In the genomic region with DNA sequence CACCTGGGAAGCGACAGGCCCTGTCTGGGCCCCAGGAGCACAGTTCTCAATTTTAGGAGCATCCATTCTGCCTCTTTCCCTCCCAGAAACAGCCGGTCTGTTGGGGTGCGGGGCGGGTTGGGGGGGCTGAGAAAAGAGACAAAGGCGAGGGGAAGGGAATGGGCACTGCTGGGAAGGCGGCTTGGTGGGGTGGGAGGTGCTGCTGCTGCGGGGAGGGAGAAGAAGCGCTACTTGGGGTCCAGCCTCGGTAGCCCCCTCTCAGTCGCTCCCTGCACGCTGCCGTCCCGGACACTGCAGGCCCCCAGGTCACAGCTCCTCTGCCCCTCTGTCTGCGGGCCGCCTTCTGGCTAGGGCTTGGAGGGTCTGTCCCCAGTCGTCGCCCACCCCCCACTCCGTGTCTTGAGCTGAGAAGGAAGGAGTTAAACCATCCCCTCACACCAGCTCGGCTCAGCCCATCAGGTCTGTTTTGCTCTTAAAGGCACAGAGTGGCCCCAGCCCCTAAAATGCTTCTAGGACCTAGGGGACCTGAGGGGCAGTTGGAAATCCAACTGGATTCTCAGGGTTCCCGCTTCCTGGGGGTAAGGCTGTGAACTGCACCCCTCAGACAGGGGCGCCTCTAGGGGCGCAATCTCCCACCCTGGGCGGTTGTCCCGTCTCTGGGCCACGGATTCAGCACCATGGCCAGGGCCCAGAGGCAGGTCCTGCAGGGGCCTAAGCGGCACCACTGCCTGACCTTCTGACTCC, we compare ENCODE assay signal across 1 cellular context.
TF ChIP-seq lines count a peak whose summit lies in the region.

No MANE protein-coding gene starts in this region.

TF ChIP-seq in HepG2, 621 proteins besides CTCF, POLR2A, EP300 and RAD21 (continued from another document and continues in another):
- TF ChIP-seq SIN3B (IDR thresholded peaks at IDR 0.05; ENCODE audit: low read length) (no peak), MZF1 (CRISPR knock-in tag; IDR thresholded peaks at IDR 0.05; ENCODE audit: borderline replicate concordance) (no peak), MYNN (CRISPR knock-in tag; IDR thresholded peaks at IDR 0.05; ENCODE audit: low read depth) (peak; percentile 98), NCOA2 (CRISPR knock-in tag; IDR thresholded peaks at IDR 0.05) (peak; percentile 86), IKZF1 (IDR thresholded peaks at IDR 0.05) (no peak), ZNF616 (CRISPR knock-in tag; IDR thresholded peaks at IDR 0.05; ENCODE audit: low read depth) (peak; percentile 95; the same call in 1 of the 2 replicates), NR2F2 (IDR thresholded peaks at IDR 0.05; ENCODE audit: borderline replicate concordance, low read depth) (no peak), ZBTB40 (IDR thresholded peaks at IDR 0.05) (no peak), ZBTB40 (CRISPR knock-in tag; IDR thresholded peaks at IDR 0.05) (peak; percentile 89), ZFP36L1 (CRISPR knock-in tag; IDR thresholded peaks at IDR 0.05) (no peak), HOXD1 (CRISPR knock-in tag; IDR thresholded peaks at IDR 0.05) (peak; percentile 98), MED8 (CRISPR knock-in tag; IDR thresholded peaks at IDR 0.05; ENCODE audit: insufficient replicate concordance) (no peak), ZBTB26 (CRISPR knock-in tag; IDR thresholded peaks at IDR 0.05; ENCODE audit: borderline replicate concordance) (peak; percentile 97), ZNF441 (CRISPR knock-in tag; IDR thresholded peaks at IDR 0.05; ENCODE audit: borderline replicate concordance) (peak; percentile 96), PTBP1 (IDR thresholded peaks at IDR 0.05; ENCODE audit: low read depth, low read length, poor library complexity, severe bottlenecking) (no peak), FOXP1 (IDR thresholded peaks at IDR 0.05) (no peak), FOXP1 (CRISPR knock-in tag; IDR thresholded peaks at IDR 0.05) (0 out of 2 replicates have a peak, but pooled peaks have one; percentile 24), ZNF367 (CRISPR knock-in tag; IDR thresholded peaks at IDR 0.05; ENCODE audit: borderline replicate concordance) (peak; percentile 98; the same call in 1 of the 2 replicates), EZH2 (conservative IDR thresholded peaks at IDR 0.05; ENCODE audit: low read depth, low read length) (no peak), RNF2 (conservative IDR thresholded peaks at IDR 0.05; ENCODE audit: low read depth) (no peak), TEF (CRISPR knock-in tag; IDR thresholded peaks at IDR 0.05) (peak; percentile 98), IRF2 (CRISPR knock-in tag; IDR thresholded peaks at IDR 0.05) (peak; percentile 95), GABPB1 (CRISPR knock-in tag; IDR thresholded peaks at IDR 0.05) (peak; percentile 62), RBM39 (IDR thresholded peaks at IDR 0.05; ENCODE audit: low read depth, low read length, poor library complexity, severe bottlenecking) (no peak), ZNF619 (CRISPR knock-in tag; IDR thresholded peaks at IDR 0.05) (peak; percentile 62; the same call in 1 of the 2 replicates), PHF21A (CRISPR knock-in tag; IDR thresholded peaks at IDR 0.05) (no peak), KDM3A (CRISPR knock-in tag; IDR thresholded peaks at IDR 0.05; ENCODE audit: low read depth) (peak; percentile 95; the same call in 1 of the 2 replicates), SNAPC2 (CRISPR knock-in tag; IDR thresholded peaks at IDR 0.05) (0 out of 2 replicates have a peak, but pooled peaks have one; percentile 73)
- TF ChIP-seq, protein P1, sequence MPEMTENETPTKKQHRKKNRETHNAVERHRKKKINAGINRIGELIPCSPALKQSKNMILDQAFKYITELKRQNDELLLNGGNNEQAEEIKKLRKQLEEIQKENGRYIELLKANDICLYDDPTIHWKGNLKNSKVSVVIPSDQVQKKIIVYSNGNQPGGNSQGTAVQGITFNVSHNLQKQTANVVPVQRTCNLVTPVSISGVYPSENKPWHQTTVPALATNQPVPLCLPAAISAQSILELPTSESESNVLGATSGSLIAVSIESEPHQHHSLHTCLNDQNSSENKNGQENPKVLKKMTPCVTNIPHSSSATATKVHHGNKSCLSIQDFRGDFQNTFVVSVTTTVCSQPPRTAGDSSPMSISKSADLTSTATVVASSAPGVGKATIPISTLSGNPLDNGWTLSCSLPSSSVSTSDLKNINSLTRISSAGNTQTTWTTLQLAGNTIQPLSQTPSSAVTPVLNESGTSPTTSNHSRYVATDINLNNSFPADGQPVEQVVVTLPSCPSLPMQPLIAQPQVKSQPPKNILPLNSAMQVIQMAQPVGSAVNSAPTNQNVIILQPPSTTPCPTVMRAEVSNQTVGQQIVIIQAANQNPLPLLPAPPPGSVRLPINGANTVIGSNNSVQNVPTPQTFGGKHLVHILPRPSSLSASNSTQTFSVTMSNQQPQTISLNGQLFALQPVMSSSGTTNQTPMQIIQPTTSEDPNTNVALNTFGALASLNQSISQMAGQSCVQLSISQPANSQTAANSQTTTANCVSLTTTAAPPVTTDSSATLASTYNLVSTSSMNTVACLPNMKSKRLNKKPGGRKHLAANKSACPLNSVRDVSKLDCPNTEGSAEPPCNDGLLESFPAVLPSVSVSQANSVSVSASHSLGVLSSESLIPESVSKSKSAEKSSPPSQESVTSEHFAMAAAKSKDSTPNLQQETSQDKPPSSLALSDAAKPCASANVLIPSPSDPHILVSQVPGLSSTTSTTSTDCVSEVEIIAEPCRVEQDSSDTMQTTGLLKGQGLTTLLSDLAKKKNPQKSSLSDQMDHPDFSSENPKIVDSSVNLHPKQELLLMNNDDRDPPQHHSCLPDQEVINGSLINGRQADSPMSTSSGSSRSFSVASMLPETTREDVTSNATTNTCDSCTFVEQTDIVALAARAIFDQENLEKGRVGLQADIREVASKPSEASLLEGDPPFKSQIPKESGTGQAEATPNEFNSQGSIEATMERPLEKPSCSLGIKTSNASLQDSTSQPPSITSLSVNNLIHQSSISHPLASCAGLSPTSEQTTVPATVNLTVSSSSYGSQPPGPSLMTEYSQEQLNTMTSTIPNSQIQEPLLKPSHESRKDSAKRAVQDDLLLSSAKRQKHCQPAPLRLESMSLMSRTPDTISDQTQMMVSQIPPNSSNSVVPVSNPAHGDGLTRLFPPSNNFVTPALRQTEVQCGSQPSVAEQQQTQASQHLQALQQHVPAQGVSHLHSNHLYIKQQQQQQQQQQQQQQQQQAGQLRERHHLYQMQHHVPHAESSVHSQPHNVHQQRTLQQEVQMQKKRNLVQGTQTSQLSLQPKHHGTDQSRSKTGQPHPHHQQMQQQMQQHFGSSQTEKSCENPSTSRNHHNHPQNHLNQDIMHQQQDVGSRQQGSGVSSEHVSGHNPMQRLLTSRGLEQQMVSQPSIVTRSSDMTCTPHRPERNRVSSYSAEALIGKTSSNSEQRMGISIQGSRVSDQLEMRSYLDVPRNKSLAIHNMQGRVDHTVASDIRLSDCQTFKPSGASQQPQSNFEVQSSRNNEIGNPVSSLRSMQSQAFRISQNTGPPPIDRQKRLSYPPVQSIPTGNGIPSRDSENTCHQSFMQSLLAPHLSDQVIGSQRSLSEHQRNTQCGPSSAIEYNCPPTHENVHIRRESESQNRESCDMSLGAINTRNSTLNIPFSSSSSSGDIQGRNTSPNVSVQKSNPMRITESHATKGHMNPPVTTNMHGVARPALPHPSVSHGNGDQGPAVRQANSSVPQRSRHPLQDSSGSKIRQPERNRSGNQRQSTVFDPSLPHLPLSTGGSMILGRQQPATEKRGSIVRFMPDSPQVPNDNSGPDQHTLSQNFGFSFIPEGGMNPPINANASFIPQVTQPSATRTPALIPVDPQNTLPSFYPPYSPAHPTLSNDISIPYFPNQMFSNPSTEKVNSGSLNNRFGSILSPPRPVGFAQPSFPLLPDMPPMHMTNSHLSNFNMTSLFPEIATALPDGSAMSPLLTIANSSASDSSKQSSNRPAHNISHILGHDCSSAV (CRISPR knock-in tag; IDR thresholded peaks at IDR 0.05; ENCODE audit: borderline replicate concordance), result 0 out of 2 replicates have a peak, but pooled peaks have one; percentile 42
- TF ChIP-seq, protein P2, sequence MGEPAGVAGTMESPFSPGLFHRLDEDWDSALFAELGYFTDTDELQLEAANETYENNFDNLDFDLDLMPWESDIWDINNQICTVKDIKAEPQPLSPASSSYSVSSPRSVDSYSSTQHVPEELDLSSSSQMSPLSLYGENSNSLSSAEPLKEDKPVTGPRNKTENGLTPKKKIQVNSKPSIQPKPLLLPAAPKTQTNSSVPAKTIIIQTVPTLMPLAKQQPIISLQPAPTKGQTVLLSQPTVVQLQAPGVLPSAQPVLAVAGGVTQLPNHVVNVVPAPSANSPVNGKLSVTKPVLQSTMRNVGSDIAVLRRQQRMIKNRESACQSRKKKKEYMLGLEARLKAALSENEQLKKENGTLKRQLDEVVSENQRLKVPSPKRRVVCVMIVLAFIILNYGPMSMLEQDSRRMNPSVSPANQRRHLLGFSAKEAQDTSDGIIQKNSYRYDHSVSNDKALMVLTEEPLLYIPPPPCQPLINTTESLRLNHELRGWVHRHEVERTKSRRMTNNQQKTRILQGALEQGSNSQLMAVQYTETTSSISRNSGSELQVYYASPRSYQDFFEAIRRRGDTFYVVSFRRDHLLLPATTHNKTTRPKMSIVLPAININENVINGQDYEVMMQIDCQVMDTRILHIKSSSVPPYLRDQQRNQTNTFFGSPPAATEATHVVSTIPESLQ (CRISPR knock-in tag; conservative IDR thresholded peaks at IDR 0.05), result peak; percentile 99; the same call in 1 of the 2 replicates
- TF ChIP-seq, protein P3, sequence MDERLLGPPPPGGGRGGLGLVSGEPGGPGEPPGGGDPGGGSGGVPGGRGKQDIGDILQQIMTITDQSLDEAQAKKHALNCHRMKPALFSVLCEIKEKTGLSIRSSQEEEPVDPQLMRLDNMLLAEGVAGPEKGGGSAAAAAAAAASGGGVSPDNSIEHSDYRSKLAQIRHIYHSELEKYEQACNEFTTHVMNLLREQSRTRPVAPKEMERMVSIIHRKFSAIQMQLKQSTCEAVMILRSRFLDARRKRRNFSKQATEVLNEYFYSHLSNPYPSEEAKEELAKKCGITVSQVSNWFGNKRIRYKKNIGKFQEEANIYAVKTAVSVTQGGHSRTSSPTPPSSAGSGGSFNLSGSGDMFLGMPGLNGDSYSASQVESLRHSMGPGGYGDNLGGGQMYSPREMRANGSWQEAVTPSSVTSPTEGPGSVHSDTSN (CRISPR knock-in tag; IDR thresholded peaks at IDR 0.05), result no peak
